ENCODE assay signal across 25 cellular contexts in genomic region chr1:41995441-41996130, GRCh38.
A peak's percentile ranks its signal among the peaks of the same experiment; 100 is the strongest.
DNase-seq lines count a peak whose midpoint lies in the region; ATAC-seq and TF ChIP-seq lines count a peak whose summit lies in the region.
"Had no signal": no experiment of that assay in that cellular context is flagged by ENCODE, and none has a peak within 500 bp of the region (broad histone marks: within the 10 kb centered on the region; RNA-seq: fewer than 3 reads in every experiment).

No MANE protein-coding gene starts in this region.

- CTCF ChIA-PET in CD4-positive, alpha-beta memory T cell (lab: Charles Lee; ENCODE audit: partially characterized antibody), result no interaction called here

- H3K4me3 Mint-ChIP-seq in CD4-positive, alpha-beta memory T cell, result no peak overlapping the region
- H3K4me3 Mint-ChIP-seq in natural killer cell, result no peak overlapping the region
- H3K4me3 Mint-ChIP-seq: HFFc6 had no signal

- intact Hi-C loops in CD4-positive, alpha-beta memory T cell (cut with micrococcal nuclease), result no loop called here
- intact Hi-C loops in natural killer cell (cut with micrococcal nuclease), result no loop called here

- H3K36me3 Mint-ChIP-seq in CD4-positive, alpha-beta memory T cell, result peaks cover 5 to 9% of the 10 kb centered on the region in 2 donors
- H3K36me3 Mint-ChIP-seq in natural killer cell, result no peaks in the 10 kb centered on the region

- H3K9me3 Mint-ChIP-seq in CD4-positive, alpha-beta memory T cell, result peaks cover 0 to 8% (median 3%) of the 10 kb centered on the region in 8 donors
- peaks cover 0 to 3% of the 10 kb centered on the region in 2 donors for H3K9me3 Mint-ChIP-seq in natural killer cell

- no peaks in the 10 kb centered on the region for H3K36me3 ChIP-seq in CD4-positive, alpha-beta memory T cell (ENCODE audit: insufficient read depth, low read length)
- H3K36me3 ChIP-seq: HAP-1, Peyer's patch had no signal

- ATAC-seq in natural killer cell (no peak), GM21526 (IDR thresholded peaks at IDR 0.05; ENCODE audit: low FRiP score, unreplicated experiment) (no peak), GM21447 (IDR thresholded peaks at IDR 0.05; ENCODE audit: unreplicated experiment) (no peak)

- H3K4me3 ChIP-seq in CD4-positive, alpha-beta memory T cell (ENCODE audit: low read length in 2 of 2), result no peak overlapping the region
- H3K4me3 ChIP-seq: HAP-1, Peyer's patch, SK-N-MC had no signal

- H3K4me1 Mint-ChIP-seq in CD4-positive, alpha-beta memory T cell, result peaks cover 16 to 36% (median 24%) of the 10 kb centered on the region in 4 donors
- peaks cover 45 to 48% of the 10 kb centered on the region in 2 donors for H3K4me1 Mint-ChIP-seq in natural killer cell

- DNase-seq in CD4-positive, alpha-beta memory T cell, result no peak
- peak; percentile 44 for DNase-seq in EH (ENCODE audit: low read depth)
- peak; percentile 61 for DNase-seq in RPMI7951 (ENCODE audit: low read depth)
- DNase-seq in natural killer cell, result no peak
- no peak for DNase-seq in cerebellum (ENCODE audit: low spot score)
- DNase-seq: Calu3, DMS79 treated with DMSO at 0.1 percent for 48 hours, GOT3, HFFc6, NCI-H1048, NCI-H1417 treated with DMSO at 0.1 percent for 48 hours, NCI-H1694 treated with DMSO at 0.1 percent for 48 hours, NCI-H2081, NCI-H2227 treated with DMSO at 0.1 percent for 48 hours, NCI-H526 treated with DMSO at 0.1 percent for 48 hours, OCI-M1, Peyer's patch, SIG-M5, SW 1271 had no signal

- no peaks in the 10 kb centered on the region for H3K27me3 Mint-ChIP-seq in CD4-positive, alpha-beta memory T cell
- H3K27me3 Mint-ChIP-seq in natural killer cell (ENCODE audit: low read depth in 2 of 2), result no peaks in the 10 kb centered on the region

- H3K27ac Mint-ChIP-seq in CD4-positive, alpha-beta memory T cell, result peak overlapping the region in 4 of 7 donors; percentile 12 to 54 (median 18)
- H3K27ac Mint-ChIP-seq in natural killer cell, result peak overlapping the region; percentile 29 to 61
- H3K27ac Mint-ChIP-seq: HFFc6 had no signal

- POLR2A ChIA-PET in CD4-positive, alpha-beta memory T cell (lab: Charles Lee; ENCODE audit: partially characterized antibody), result interaction anchor here (1.0 kb wide), 1 partner anchor 184 kb away, joined by 3 read pairs; no protein-coding TSS in a partner anchor

- no peaks in the 10 kb centered on the region for H3K27me3 ChIP-seq in CD4-positive, alpha-beta memory T cell (ENCODE audit: insufficient read depth, low read length)
- H3K27me3 ChIP-seq: Peyer's patch had no signal

- no peak for TF ChIP-seq CTCF in natural killer cell (IDR thresholded peaks at IDR 0.05)

- peaks cover 0 to 3% of the 10 kb centered on the region in 2 donors for H3K9me3 ChIP-seq in CD4-positive, alpha-beta memory T cell (ENCODE audit: control insufficient read depth in 1 of 2, low read length in 2 of 2)
- H3K9me3 ChIP-seq: HAP-1, Peyer's patch had no signal

- H3K4me1 ChIP-seq in CD4-positive, alpha-beta memory T cell (ENCODE audit: insufficient read depth, low read length), result peaks cover 8% of the 10 kb centered on the region
- H3K4me1 ChIP-seq: HAP-1, Peyer's patch had no signal

- H3K27ac ChIP-seq in CD4-positive, alpha-beta memory T cell (ENCODE audit: low read depth, low read length), result no peak overlapping the region
- H3K27ac ChIP-seq: C4-2B, KMS-11, Peyer's patch, SK-N-MC had no signal

Comparison
In these comparisons a context has a peak if more than half of its experiments do, and no peak if none do; other contexts are left out.
1. DNase-seq: peak in EH (single experiment) and RPMI7951 (single experiment); none in CD4-positive, alpha-beta memory T cell (0 of 5), natural killer cell (single experiment) and cerebellum (single experiment).